In the genomic region with DNA sequence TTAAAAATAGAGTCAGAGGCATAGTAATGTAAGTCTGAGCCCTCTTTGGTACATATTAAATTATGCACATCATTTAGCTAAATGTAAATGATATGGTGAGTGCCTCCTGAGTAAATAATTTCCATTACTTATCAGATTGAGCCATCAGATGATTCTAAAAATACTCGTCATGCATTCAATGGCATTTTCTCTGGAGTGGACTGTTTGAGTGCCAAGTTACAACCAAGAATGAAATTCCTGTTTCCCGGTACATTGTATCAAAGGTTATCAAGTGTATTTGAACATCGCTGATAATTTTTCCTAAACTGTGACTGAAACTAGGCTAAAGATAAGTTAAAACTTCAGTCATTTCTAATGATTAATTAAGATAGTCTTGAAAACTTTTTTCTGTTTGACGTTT, we compare ENCODE assay signal across 16 cellular contexts.
DNase-seq lines count a peak whose midpoint lies in the region; ATAC-seq and FAIRE-seq lines count a peak whose summit lies in the region.
"Had no signal": no experiment of that assay in that cellular context is flagged by ENCODE, and none has a peak within 500 bp of the region (broad histone marks: within the 10 kb centered on the region; RNA-seq: fewer than 3 reads in every experiment).

No MANE protein-coding gene starts in this region.

- FAIRE-seq in small intestine (lab: Jason Lieb, UNC) = peak; percentile 15
- FAIRE-seq: A204.1 had no signal

- no peak for DNase-seq in Right ventricle myocardium superior
- no peak for DNase-seq in left ventricle myocardium superior
- peak; percentile 68 for DNase-seq in dermis blood vessel endothelial cell
- DNase-seq in left lobe of liver (ENCODE audit: low spot score) = no peak
- peak; percentile 63 for DNase-seq in small intestine
- no peak for DNase-seq in HuH-7 (ENCODE audit: low spot score)
- DNase-seq in activated T-cell treated with anti-CD3 and anti-CD28 coated beads, Interleukin-2, amount 50 U/mL, for 48 hours = no peak
- DNase-seq in OCI-M2 (lab: John Stamatoyannopoulos, UW; ENCODE audit: unreplicated experiment) = no peak
- DNase-seq: H7, Karpas-422, MM.1S, NCI-H187 treated with DMSO at 0.1 percent for 48 hours, NCI-H2171 treated with DMSO at 0.1 percent for 48 hours, NCI-H510A had no signal

- intact Hi-C loops in Right ventricle myocardium superior (cut with DNase I) = no loop called here
- intact Hi-C loops in left ventricle myocardium superior (cut with micrococcal nuclease) = no loop called here

- no peaks in the 10 kb centered on the region for H3K27me3 ChIP-seq in small intestine (ENCODE audit: control insufficient read depth in 2 of 2, insufficient read depth in 2 of 2, low read length in 2 of 2)

- H3K9me3 ChIP-seq in small intestine (ENCODE audit: control insufficient read depth, low read depth) = no peaks in the 10 kb centered on the region

- H3K4me1 ChIP-seq in small intestine (ENCODE audit: control insufficient read depth in 2 of 2, insufficient read depth in 1 of 2, low read depth in 1 of 2, low read length in 1 of 2) = peaks cover 4 to 7% of the 10 kb centered on the region in 2 donors

- H3K36me3 ChIP-seq in small intestine (ENCODE audit: control insufficient read depth in 2 of 2, insufficient read depth in 2 of 2, low read length in 2 of 2) = no peaks in the 10 kb centered on the region

- ATAC-seq in Right ventricle myocardium superior (ENCODE audit: poor library complexity) (peak; percentile 29), left ventricle myocardium superior (no peak), left lobe of liver (peak; percentile 86)

- 18 to 60% (median 38%) methylated on average over 4 of the region's 4 CpGs for WGBS in small intestine, 3 donors

- no peak overlapping the region for H3K27ac ChIP-seq in small intestine (ENCODE audit: low read depth in 1 of 2, low read length in 1 of 2)
- H3K27ac ChIP-seq: C4-2B had no signal

- no peak overlapping the region for H3K4me3 ChIP-seq in small intestine (ENCODE audit: low read depth in 1 of 2, low read length in 2 of 2)

Comparison
In these comparisons a context has a peak if more than half of its experiments do, and no peak if none do; other contexts are left out.
1. DNase-seq: peak in dermis blood vessel endothelial cell (single experiment) and small intestine (single experiment); none in Right ventricle myocardium superior (single experiment), left ventricle myocardium superior (single experiment), left lobe of liver (single experiment), HuH-7 (single experiment), activated T-cell treated with anti-CD3 and anti-CD28 coated beads, Interleukin-2, amount 50 U/mL, for 48 hours (0 of 2) and OCI-M2 (single experiment).